In the genomic region with DNA sequence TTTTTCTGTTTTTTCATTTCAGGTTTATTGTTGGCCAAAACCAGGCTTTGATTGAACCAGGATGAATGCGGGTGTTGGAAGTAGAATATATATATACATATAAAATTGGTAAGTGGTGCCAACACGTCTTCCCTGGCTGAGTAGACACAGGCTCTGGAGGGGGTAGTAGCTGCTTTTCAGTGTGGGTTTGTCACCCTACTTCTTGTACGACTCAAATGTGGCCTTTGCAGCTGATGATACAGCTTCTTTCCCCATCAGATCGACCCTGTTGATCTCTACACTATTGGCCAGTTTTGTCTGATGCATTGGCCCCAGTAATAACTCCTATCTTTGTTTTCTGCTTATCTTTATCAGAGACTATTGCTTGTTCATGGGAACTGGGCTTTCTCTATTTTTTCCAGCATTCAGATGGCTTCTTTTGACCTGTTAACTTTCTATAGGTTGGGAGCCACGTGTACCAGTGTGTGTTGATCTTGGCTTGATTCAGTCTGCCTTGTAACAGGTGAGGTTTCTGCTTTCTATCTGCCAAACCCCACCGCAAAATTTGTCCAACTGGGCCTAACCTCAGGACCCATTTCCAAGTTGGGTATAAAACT, we compare ENCODE assay signal across 1 cellular context.
TF ChIP-seq lines count a peak whose summit lies in the region.

No MANE protein-coding gene starts in this region.

TF ChIP-seq in HepG2, 621 proteins besides CTCF, POLR2A, EP300 and RAD21 (continued from another document and continues in another):
- TF ChIP-seq ZNF558 (CRISPR knock-in tag; IDR thresholded peaks at IDR 0.05; ENCODE audit: borderline replicate concordance) (no peak), ZNF317 (CRISPR knock-in tag; IDR thresholded peaks at IDR 0.05) (no peak), ZBTB1 (CRISPR knock-in tag; IDR thresholded peaks at IDR 0.05; ENCODE audit: borderline replicate concordance) (no peak), MEIS1 (CRISPR knock-in tag; IDR thresholded peaks at IDR 0.05; ENCODE audit: borderline replicate concordance) (no peak), AGO2 (optimal IDR thresholded peaks at IDR 0.05; ENCODE audit: low read depth, low read length) (no peak), ISL2 (CRISPR knock-in tag; IDR thresholded peaks at IDR 0.05) (no peak), SP140L (CRISPR knock-in tag; IDR thresholded peaks at IDR 0.05; ENCODE audit: borderline replicate concordance) (no peak), PITX1 (CRISPR knock-in tag; IDR thresholded peaks at IDR 0.05) (no peak), ZNF569 (CRISPR knock-in tag; IDR thresholded peaks at IDR 0.05; ENCODE audit: borderline replicate concordance) (no peak), ZNF496 (CRISPR knock-in tag; IDR thresholded peaks at IDR 0.05; ENCODE audit: insufficient replicate concordance) (no peak), HDAC1 (CRISPR knock-in tag; IDR thresholded peaks at IDR 0.05) (no peak), CAMTA2 (CRISPR knock-in tag; IDR thresholded peaks at IDR 0.05; ENCODE audit: borderline replicate concordance) (no peak), NFAT5 (CRISPR knock-in tag; IDR thresholded peaks at IDR 0.05) (no peak), ZNF672 (CRISPR knock-in tag; IDR thresholded peaks at IDR 0.05) (no peak), KDM5A (IDR thresholded peaks at IDR 0.05; ENCODE audit: borderline replicate concordance, low read length) (no peak), TARDBP (CRISPR knock-in tag; IDR thresholded peaks at IDR 0.05) (no peak; the same call in 1 of the 2 replicates), ZNF879 (CRISPR knock-in tag; IDR thresholded peaks at IDR 0.05) (no peak), POLR2AphosphoS2 (IDR thresholded peaks at IDR 0.05; ENCODE audit: low read depth, low read length) (0 out of 2 replicates have a peak, but pooled peaks have one; percentile 6), REXO4 (CRISPR knock-in tag; IDR thresholded peaks at IDR 0.05; ENCODE audit: borderline replicate concordance) (no peak), ZNF232 (CRISPR knock-in tag; IDR thresholded peaks at IDR 0.05; ENCODE audit: borderline replicate concordance) (no peak; the same call in 1 of the 2 replicates), BORCS8-MEF2B (CRISPR knock-in tag; IDR thresholded peaks at IDR 0.05) (no peak), NR2F1 (CRISPR knock-in tag; IDR thresholded peaks at IDR 0.05) (no peak), ZBTB7A (CRISPR knock-in tag; IDR thresholded peaks at IDR 0.05) (no peak), YY1 (IDR thresholded peaks at IDR 0.05; ENCODE audit: insufficient read depth, insufficient replicate concordance, low read depth, low read length) (no peak), SMAD3 (CRISPR knock-in tag; IDR thresholded peaks at IDR 0.05) (no peak), ZFP90 (CRISPR knock-in tag; IDR thresholded peaks at IDR 0.05; ENCODE audit: borderline replicate concordance) (0 out of 2 replicates have a peak, but pooled peaks have one; percentile 27), ARNTL (CRISPR knock-in tag; IDR thresholded peaks at IDR 0.05) (no peak), SKI (IDR thresholded peaks at IDR 0.05; ENCODE audit: partially characterized antibody) (no peak), ZNF878 (CRISPR knock-in tag; IDR thresholded peaks at IDR 0.05) (no peak), ZNF30 (CRISPR knock-in tag; IDR thresholded peaks at IDR 0.05) (no peak), RORA (CRISPR knock-in tag; IDR thresholded peaks at IDR 0.05) (no peak), HOXD1 (CRISPR knock-in tag; IDR thresholded peaks at IDR 0.05) (no peak), ZMYM2 (CRISPR knock-in tag; IDR thresholded peaks at IDR 0.05) (no peak), BRD4 (CRISPR knock-in tag; IDR thresholded peaks at IDR 0.05) (no peak), ASH2L (IDR thresholded peaks at IDR 0.05; ENCODE audit: insufficient read length, low read depth, low read length) (no peak), ZNF430 (CRISPR knock-in tag; IDR thresholded peaks at IDR 0.05) (no peak), THAP11 (CRISPR knock-in tag; IDR thresholded peaks at IDR 0.05) (no peak), ZNF451 (CRISPR knock-in tag; IDR thresholded peaks at IDR 0.05) (0 out of 2 replicates have a peak, but pooled peaks have one; percentile 36), GATAD2A (CRISPR knock-in tag; IDR thresholded peaks at IDR 0.05) (no peak), FOXK2 (IDR thresholded peaks at IDR 0.05) (no peak), SMC3 (IDR thresholded peaks at IDR 0.05; ENCODE audit: low read length) (no peak), MEF2D (CRISPR knock-in tag; IDR thresholded peaks at IDR 0.05) (no peak), ZNF563 (CRISPR knock-in tag; IDR thresholded peaks at IDR 0.05) (0 out of 2 replicates have a peak, but pooled peaks have one; percentile 23)
- TF ChIP-seq, protein P1, sequence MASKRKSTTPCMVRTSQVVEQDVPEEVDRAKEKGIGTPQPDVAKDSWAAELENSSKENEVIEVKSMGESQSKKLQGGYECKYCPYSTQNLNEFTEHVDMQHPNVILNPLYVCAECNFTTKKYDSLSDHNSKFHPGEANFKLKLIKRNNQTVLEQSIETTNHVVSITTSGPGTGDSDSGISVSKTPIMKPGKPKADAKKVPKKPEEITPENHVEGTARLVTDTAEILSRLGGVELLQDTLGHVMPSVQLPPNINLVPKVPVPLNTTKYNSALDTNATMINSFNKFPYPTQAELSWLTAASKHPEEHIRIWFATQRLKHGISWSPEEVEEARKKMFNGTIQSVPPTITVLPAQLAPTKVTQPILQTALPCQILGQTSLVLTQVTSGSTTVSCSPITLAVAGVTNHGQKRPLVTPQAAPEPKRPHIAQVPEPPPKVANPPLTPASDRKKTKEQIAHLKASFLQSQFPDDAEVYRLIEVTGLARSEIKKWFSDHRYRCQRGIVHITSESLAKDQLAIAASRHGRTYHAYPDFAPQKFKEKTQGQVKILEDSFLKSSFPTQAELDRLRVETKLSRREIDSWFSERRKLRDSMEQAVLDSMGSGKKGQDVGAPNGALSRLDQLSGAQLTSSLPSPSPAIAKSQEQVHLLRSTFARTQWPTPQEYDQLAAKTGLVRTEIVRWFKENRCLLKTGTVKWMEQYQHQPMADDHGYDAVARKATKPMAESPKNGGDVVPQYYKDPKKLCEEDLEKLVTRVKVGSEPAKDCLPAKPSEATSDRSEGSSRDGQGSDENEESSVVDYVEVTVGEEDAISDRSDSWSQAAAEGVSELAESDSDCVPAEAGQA (IDR thresholded peaks at IDR 0.05; ENCODE audit: low read depth) = no peak
- TF ChIP-seq, protein P1 (CRISPR knock-in tag; IDR thresholded peaks at IDR 0.05; ENCODE audit: borderline replicate concordance) = no peak
- TF ChIP-seq, protein P2, sequence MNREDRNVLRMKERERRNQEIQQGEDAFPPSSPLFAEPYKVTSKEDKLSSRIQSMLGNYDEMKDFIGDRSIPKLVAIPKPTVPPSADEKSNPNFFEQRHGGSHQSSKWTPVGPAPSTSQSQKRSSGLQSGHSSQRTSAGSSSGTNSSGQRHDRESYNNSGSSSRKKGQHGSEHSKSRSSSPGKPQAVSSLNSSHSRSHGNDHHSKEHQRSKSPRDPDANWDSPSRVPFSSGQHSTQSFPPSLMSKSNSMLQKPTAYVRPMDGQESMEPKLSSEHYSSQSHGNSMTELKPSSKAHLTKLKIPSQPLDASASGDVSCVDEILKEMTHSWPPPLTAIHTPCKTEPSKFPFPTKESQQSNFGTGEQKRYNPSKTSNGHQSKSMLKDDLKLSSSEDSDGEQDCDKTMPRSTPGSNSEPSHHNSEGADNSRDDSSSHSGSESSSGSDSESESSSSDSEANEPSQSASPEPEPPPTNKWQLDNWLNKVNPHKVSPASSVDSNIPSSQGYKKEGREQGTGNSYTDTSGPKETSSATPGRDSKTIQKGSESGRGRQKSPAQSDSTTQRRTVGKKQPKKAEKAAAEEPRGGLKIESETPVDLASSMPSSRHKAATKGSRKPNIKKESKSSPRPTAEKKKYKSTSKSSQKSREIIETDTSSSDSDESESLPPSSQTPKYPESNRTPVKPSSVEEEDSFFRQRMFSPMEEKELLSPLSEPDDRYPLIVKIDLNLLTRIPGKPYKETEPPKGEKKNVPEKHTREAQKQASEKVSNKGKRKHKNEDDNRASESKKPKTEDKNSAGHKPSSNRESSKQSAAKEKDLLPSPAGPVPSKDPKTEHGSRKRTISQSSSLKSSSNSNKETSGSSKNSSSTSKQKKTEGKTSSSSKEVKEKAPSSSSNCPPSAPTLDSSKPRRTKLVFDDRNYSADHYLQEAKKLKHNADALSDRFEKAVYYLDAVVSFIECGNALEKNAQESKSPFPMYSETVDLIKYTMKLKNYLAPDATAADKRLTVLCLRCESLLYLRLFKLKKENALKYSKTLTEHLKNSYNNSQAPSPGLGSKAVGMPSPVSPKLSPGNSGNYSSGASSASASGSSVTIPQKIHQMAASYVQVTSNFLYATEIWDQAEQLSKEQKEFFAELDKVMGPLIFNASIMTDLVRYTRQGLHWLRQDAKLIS (CRISPR knock-in tag; IDR thresholded peaks at IDR 0.05) = 0 out of 2 replicates have a peak, but pooled peaks have one; percentile 7
- TF ChIP-seq, protein P3, sequence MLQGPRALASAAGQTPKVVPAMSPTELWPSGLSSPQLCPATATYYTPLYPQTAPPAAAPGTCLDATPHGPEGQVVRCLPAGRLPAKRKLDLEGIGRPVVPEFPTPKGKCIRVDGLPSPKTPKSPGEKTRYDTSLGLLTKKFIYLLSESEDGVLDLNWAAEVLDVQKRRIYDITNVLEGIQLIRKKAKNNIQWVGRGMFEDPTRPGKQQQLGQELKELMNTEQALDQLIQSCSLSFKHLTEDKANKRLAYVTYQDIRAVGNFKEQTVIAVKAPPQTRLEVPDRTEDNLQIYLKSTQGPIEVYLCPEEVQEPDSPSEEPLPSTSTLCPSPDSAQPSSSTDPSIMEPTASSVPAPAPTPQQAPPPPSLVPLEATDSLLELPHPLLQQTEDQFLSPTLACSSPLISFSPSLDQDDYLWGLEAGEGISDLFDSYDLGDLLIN (CRISPR knock-in tag; IDR thresholded peaks at IDR 0.05; ENCODE audit: borderline replicate concordance) = 0 out of 2 replicates have a peak, but pooled peaks have one; percentile 13
- TF ChIP-seq, protein P4, sequence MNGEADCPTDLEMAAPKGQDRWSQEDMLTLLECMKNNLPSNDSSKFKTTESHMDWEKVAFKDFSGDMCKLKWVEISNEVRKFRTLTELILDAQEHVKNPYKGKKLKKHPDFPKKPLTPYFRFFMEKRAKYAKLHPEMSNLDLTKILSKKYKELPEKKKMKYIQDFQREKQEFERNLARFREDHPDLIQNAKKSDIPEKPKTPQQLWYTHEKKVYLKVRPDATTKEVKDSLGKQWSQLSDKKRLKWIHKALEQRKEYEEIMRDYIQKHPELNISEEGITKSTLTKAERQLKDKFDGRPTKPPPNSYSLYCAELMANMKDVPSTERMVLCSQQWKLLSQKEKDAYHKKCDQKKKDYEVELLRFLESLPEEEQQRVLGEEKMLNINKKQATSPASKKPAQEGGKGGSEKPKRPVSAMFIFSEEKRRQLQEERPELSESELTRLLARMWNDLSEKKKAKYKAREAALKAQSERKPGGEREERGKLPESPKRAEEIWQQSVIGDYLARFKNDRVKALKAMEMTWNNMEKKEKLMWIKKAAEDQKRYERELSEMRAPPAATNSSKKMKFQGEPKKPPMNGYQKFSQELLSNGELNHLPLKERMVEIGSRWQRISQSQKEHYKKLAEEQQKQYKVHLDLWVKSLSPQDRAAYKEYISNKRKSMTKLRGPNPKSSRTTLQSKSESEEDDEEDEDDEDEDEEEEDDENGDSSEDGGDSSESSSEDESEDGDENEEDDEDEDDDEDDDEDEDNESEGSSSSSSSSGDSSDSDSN (CRISPR knock-in tag; IDR thresholded peaks at IDR 0.05) = no peak
